Comparison of ENCODE assay signal across 23 cellular contexts in genomic region chr22:20951932-20952380, GRCh38. TPM values are rescaled to one million over a fixed set of nuclear protein-coding genes. Genes with fewer than 3 reads are reported as not detected.
A peak's percentile ranks its signal among the peaks of the same experiment; 100 is the strongest.
DNase-seq lines count a peak whose midpoint lies in the region; ATAC-seq, FAIRE-seq and TF ChIP-seq lines count a peak whose summit lies in the region.
"Had no signal": no experiment of that assay in that cellular context is flagged by ENCODE, and none has a peak within 500 bp of the region (broad histone marks: within the 10 kb centered on the region; RNA-seq: fewer than 3 reads in every experiment).

No MANE protein-coding gene starts in this region.

- peaks cover 78% of the 10 kb centered on the region for H4K20me1 ChIP-seq in K562 (replicated peaks; ENCODE audit: control insufficient read depth, insufficient read depth, low read length)

- peaks cover 16% of the 10 kb centered on the region for H3K36me3 Mint-ChIP-seq in progenitor cell of endocrine pancreas (ENCODE audit: insufficient read depth)

- no peak for TF ChIP-seq EP300 in K562 (IDR thresholded peaks at IDR 0.05; ENCODE audit: low read length)

- TF ChIP-seq POLR2A in K562 (conservative IDR thresholded peaks at IDR 0.05), result peak; percentile 29; the same call in 1 of the 2 replicates

- H3K79me2 ChIP-seq in K562 (ENCODE audit: control insufficient read depth, insufficient read depth, low read length), result peaks cover 62% of the 10 kb centered on the region

- peaks cover 3% of the 10 kb centered on the region for H3K27me3 Mint-ChIP-seq in progenitor cell of endocrine pancreas
- peaks cover 10% of the 10 kb centered on the region for H3K27me3 Mint-ChIP-seq in stimulated activated naive CD8-positive, alpha-beta T cell treated with anti-CD3 and anti-CD28 coated beads, Interleukin-15, amount 100 ng/mL, for 72 hours
- H3K27me3 Mint-ChIP-seq: activated B cell treated with CpG ODN at 0.5 μM for 24 hours had no signal

- no TSS peak for BruUV-seq in K562 (replicated peaks; lab: Mats Ljungman, UMichigan)

- WGBS in K562 (ENCODE audit: insufficient coverage, low coverage, missing lambda C conversion rate), result 89% methylated on average over 8 of the region's 8 CpGs

- H3K36me3 ChIP-seq in K562 (ENCODE audit: control insufficient read depth, insufficient read depth, low read length) (peaks cover 74% of the 10 kb centered on the region), SJCRH30 (peaks cover 53% of the 10 kb centered on the region)

- DNase-seq in K562 (ENCODE audit: extremely low read depth in 1 of 4, low spot score in 3 of 4), result no peak
- DNase-seq in left lobe of liver (ENCODE audit: low spot score), result peak; percentile 83
- no peak for DNase-seq in progenitor cell of endocrine pancreas (ENCODE audit: low spot score, unreplicated experiment)
- DNase-seq in NCI-H2227 treated with DMSO at 0.1 percent for 48 hours (lab: John Stamatoyannopoulos, UW), result no peak
- DNase-seq in SJCRH30, result no peak
- no peak for DNase-seq in CD1c-positive myeloid dendritic cell (ENCODE audit: extremely low spot score)
- no peak for DNase-seq in stimulated activated naive CD8-positive, alpha-beta T cell treated with anti-CD3 and anti-CD28 coated beads, Interleukin-15, amount 100 ng/mL, for 72 hours
- DNase-seq: activated B cell treated with CpG ODN at 0.5 μM for 24 hours; activated CD8-positive, alpha-beta T cell treated with anti-CD3 and anti-CD28 coated beads, Interleukin-2, amount 10 ng/mL, durations not matched to agents 7 days and 5 days; activated naive CD4-positive, alpha-beta T cell; activated T-cell treated with anti-CD3 and anti-CD28 coated beads, Interleukin-2, amount 50 U/mL, for 4 hours; amniotic stem cell; erythroblast; foreskin keratinocyte; hippocampal formation; KBM-7; NCI-H1436 treated with DMSO at 0.1 percent for 48 hours; NCI-H2171; right cardiac atrium; T-helper 9 cell had no signal

- no peak overlapping the region for H3K4me3 ChIP-seq in K562
- no peak overlapping the region for H3K4me3 ChIP-seq in SJCRH30
- H3K4me3 ChIP-seq: lung had no signal

- TF ChIP-seq CTCF in K562 (IDR thresholded peaks at IDR 0.05 in 2 of 3, conservative IDR thresholded peaks at IDR 0.05 in 1 of 3; ENCODE audit: insufficient read depth in 2 of 3, low read depth in 1 of 3, low read length in 3 of 3), result no peak; a peak in 1 of 6 replicates
- peak; percentile 27 for TF ChIP-seq CTCF in progenitor cell of endocrine pancreas (IDR thresholded peaks at IDR 0.05; ENCODE audit: unreplicated experiment)

- peaks cover 56% of the 10 kb centered on the region for H3K4me1 Mint-ChIP-seq in progenitor cell of endocrine pancreas (ENCODE audit: low read depth)
- peaks cover 44% of the 10 kb centered on the region for H3K4me1 Mint-ChIP-seq in stimulated activated naive CD8-positive, alpha-beta T cell treated with anti-CD3 and anti-CD28 coated beads, Interleukin-15, amount 100 ng/mL, for 72 hours

- H2AFZ ChIP-seq in K562 (ENCODE audit: low read depth, low read length), result no peak overlapping the region

- in situ Hi-C loops in K562 (cut with MboI), result loop anchor here (25.0 kb wide), 1 partner anchor 185 kb away; no protein-coding TSS in a partner anchor

- H3K4me1 ChIP-seq in K562 (replicated peaks in 1 of 2; ENCODE audit: control insufficient read depth in 2 of 2, insufficient read depth in 2 of 2, low read length in 2 of 2) (peaks cover 0 to 17% of the 10 kb centered on the region in 2 experiments; a peak in 2 of 5 replicates), SJCRH30 (no peaks in the 10 kb centered on the region)

- 0 out of 4 replicates have a peak, but pooled peaks of 1 of the 2 experiments have one; percentile 3 for TF ChIP-seq RAD21 in K562 (CRISPR knock-in tag; conservative IDR thresholded peaks at IDR 0.05 in 1 of 2, IDR thresholded peaks at IDR 0.05 in 1 of 2)

- CTCF ChIA-PET in K562 (lab: Yijun Ruan, JAX; ENCODE audit: low intra/inter-chr PET ratio), result no interaction called here

- H3K27ac Mint-ChIP-seq in progenitor cell of endocrine pancreas, result peak overlapping the region; percentile 95
- no peak overlapping the region for H3K27ac Mint-ChIP-seq in stimulated activated naive CD8-positive, alpha-beta T cell treated with anti-CD3 and anti-CD28 coated beads, Interleukin-15, amount 100 ng/mL, for 72 hours
- H3K27ac Mint-ChIP-seq: activated B cell treated with CpG ODN at 0.5 μM for 24 hours; activated CD8-positive, alpha-beta T cell treated with anti-CD3 and anti-CD28 coated beads, Interleukin-2, amount 10 ng/mL, durations not matched to agents 7 days and 5 days had no signal

- no peak overlapping the region for H3K4me3 Mint-ChIP-seq in progenitor cell of endocrine pancreas (ENCODE audit: low read depth)
- no peak overlapping the region for H3K4me3 Mint-ChIP-seq in stimulated activated naive CD8-positive, alpha-beta T cell treated with anti-CD3 and anti-CD28 coated beads, Interleukin-15, amount 100 ng/mL, for 72 hours
- H3K4me3 Mint-ChIP-seq: activated B cell treated with CpG ODN at 0.5 μM for 24 hours; activated CD8-positive, alpha-beta T cell treated with anti-CD3 and anti-CD28 coated beads, Interleukin-2, amount 10 ng/mL, durations not matched to agents 7 days and 5 days; activated T-cell treated with anti-CD3 and anti-CD28 coated beads, Interleukin-2, amount 50 U/mL, for 4 hours had no signal

- intact Hi-C loops in K562 (cut with micrococcal nuclease), result no loop called here

- peak; percentile 8 for ATAC-seq in K562
- peak; percentile 65 for ATAC-seq in left lobe of liver
- no peak for ATAC-seq in stimulated activated naive CD8-positive, alpha-beta T cell treated with anti-CD3 and anti-CD28 coated beads, Interleukin-15, amount 100 ng/mL, for 72 hours
- ATAC-seq: activated CD8-positive, alpha-beta T cell treated with anti-CD3 and anti-CD28 coated beads, Interleukin-2, amount 10 ng/mL, durations not matched to agents 7 days and 5 days; activated T-cell treated with anti-CD3 and anti-CD28 coated beads, Interleukin-2, amount 50 U/mL, for 4 hours; foreskin keratinocyte; right cardiac atrium had no signal

- peak; percentile 77 for FAIRE-seq in G401.6 (lab: Jason Lieb, UNC)
- no peak for FAIRE-seq in K562 (lab: Jason Lieb, UNC)

- H3K27ac ChIP-seq in K562 (ENCODE audit: extremely low read depth, low read depth, low read length) (no peak overlapping the region), SJCRH30 (no peak overlapping the region)
- H3K27ac ChIP-seq: foreskin keratinocyte had no signal

- POLR2A ChIA-PET in K562 (lab: Yijun Ruan, JAX), result interaction anchor here (0.6 to 64.4 kb wide), 11 partner anchors 9 to 154 kb away, joined by 3 to 1556 read pairs (median 18); partner anchors contain the start of genes AIFM3, CRKL and LZTR1

- H3K9ac ChIP-seq in K562 (ENCODE audit: insufficient read depth in 1 of 2, low read depth in 2 of 2, low read length in 2 of 2), result peak overlapping the region in 1 of 2 experiments; percentile 9; a peak in 1 of 4 replicates

- H3K4me2 ChIP-seq in K562 (ENCODE audit: insufficient read depth, low read length), result no peak overlapping the region

- no peaks in the 10 kb centered on the region for H3K9me3 Mint-ChIP-seq in progenitor cell of endocrine pancreas (ENCODE audit: low read depth)
- no peaks in the 10 kb centered on the region for H3K9me3 Mint-ChIP-seq in stimulated activated naive CD8-positive, alpha-beta T cell treated with anti-CD3 and anti-CD28 coated beads, Interleukin-15, amount 100 ng/mL, for 72 hours
- H3K9me3 Mint-ChIP-seq: activated B cell treated with CpG ODN at 0.5 μM for 24 hours; activated T-cell treated with anti-CD3 and anti-CD28 coated beads, Interleukin-2, amount 50 U/mL, for 4 hours had no signal

- H3K27me3 ChIP-seq in K562 (ENCODE audit: control insufficient read depth in 2 of 2, insufficient read depth in 2 of 2, low read length in 2 of 2) (no peaks in the 10 kb centered on the region), SJCRH30 (no peaks in the 10 kb centered on the region)
- H3K27me3 ChIP-seq: foreskin keratinocyte had no signal

- no peaks in the 10 kb centered on the region for H3K9me3 ChIP-seq in K562 (replicated peaks; ENCODE audit: control insufficient read depth, insufficient read depth, low read depth, low read length)
- no peaks in the 10 kb centered on the region for H3K9me3 ChIP-seq in SJCRH30 (replicated peaks)

- H3K9me1 ChIP-seq in K562 (ENCODE audit: control insufficient read depth, insufficient read depth, low read length), result peaks cover 8% of the 10 kb centered on the region

RNA-seq across cellular contexts. Expression of gene AIFM3, which starts 15.1 kb away (rescaled TPM):
- 0.14 and 1.4 TPM in 2 replicates for total RNA-seq in K562 (2011; cell fraction: chromatin; rRNA removed; ENCODE audit: low replicate concordance)
- total RNA-seq in K562 (2011; cell fraction: nucleolus; rRNA removed), result 0.33 and 1.2 TPM in 2 replicates
- total RNA-seq in K562 (2011; cell fraction: nucleoplasm; rRNA removed), result 0.53 and 0.81 TPM in 2 replicates
- total RNA-seq in K562 (2014; rRNA removed) (0.14 TPM in 1 of 2 replicates, not detected in the other), K562 (2014; rRNA removed; fragmentation: Illumina TruSeq; extraction: Trizol) (0.10 TPM in 1 of 2 replicates, not detected in the other), K562 (2015; rRNA removed; fragmentation: Illumina TruSeq; extraction: Trizol) (0.07 TPM in 1 of 2 replicates, not detected in the other), K562 (2021) (0.20 and 0.56 TPM in 2 replicates), left lobe of liver (1.3 TPM), progenitor cell of endocrine pancreas (1.8 and 2.3 TPM in 2 replicates)
- polyA plus RNA-seq in K562 (2011; rRNA removed) (0.04 and 0.08 TPM in 2 replicates), K562 (2014; fragmentation: Illumina TruSeq; extraction: Trizol) (0.06 TPM in 1 of 2 replicates, not detected in the other), K562 (2014; fragmentation: Nextera tagmentation; extraction: Ambion mirVana) (under 1 TPM; 0.03 to 0.06 TPM), K562 (2014; rRNA removed) (0.15 TPM in 1 of 2 replicates, not detected in the other)
- 0.06 TPM in 1 of 2 replicates, not detected in the other for polyA plus RNA-seq in K562 (2011; cell fraction: cytosol; rRNA removed)
- polyA plus RNA-seq in K562 (2011; cell fraction: nucleus; rRNA removed), result 0.80 and 0.87 TPM in 2 replicates
- polyA plus RNA-seq in K562 (2012), result 0.27 and 0.50 TPM in 2 replicates
- 0.06 TPM in 1 of 2 replicates, not detected in the other for polyA minus RNA-seq in K562 (2011; rRNA and poly(A)+ RNA removed)
- polyA minus RNA-seq in K562 (2011; cell fraction: cytosol; rRNA and poly(A)+ RNA removed), result not detected in 2 replicates
- polyA minus RNA-seq in K562 (2011; cell fraction: nucleus; rRNA and poly(A)+ RNA removed), result 0.27 and 0.44 TPM in 2 replicates
- total RNA-seq in SJCRH30 (2014; rRNA removed; shearing (Covaris generic)), result 0.20 TPM in 1 of 2 replicates, not detected in the other
- total RNA-seq: H4 had no signal

RNA-seq across cellular contexts. Expression of gene LZTR1, which starts 30.1 kb away (rescaled TPM):
- total RNA-seq in K562 (2011; cell fraction: chromatin; rRNA removed; ENCODE audit: low replicate concordance), result 338 and 754 TPM in 2 replicates
- total RNA-seq in K562 (2011; cell fraction: nucleolus; rRNA removed), result 395 and 404 TPM in 2 replicates
- 258 and 287 TPM in 2 replicates for total RNA-seq in K562 (2011; cell fraction: nucleoplasm; rRNA removed)
- total RNA-seq in K562 (2014; rRNA removed) (87.2 and 120 TPM in 2 replicates), K562 (2014; rRNA removed; fragmentation: Illumina TruSeq; extraction: Trizol) (46.4 and 63.0 TPM in 2 replicates), K562 (2015; rRNA removed; fragmentation: Illumina TruSeq; extraction: Trizol) (51.3 and 53.2 TPM in 2 replicates), K562 (2021) (132 and 135 TPM in 2 replicates), left lobe of liver (36.7 TPM), progenitor cell of endocrine pancreas (91.6 and 93.8 TPM in 2 replicates)
- polyA plus RNA-seq in K562 (2011; rRNA removed) (63.0 and 88.5 TPM in 2 replicates), K562 (2014; fragmentation: Illumina TruSeq; extraction: Trizol) (74.3 and 89.8 TPM in 2 replicates), K562 (2014; fragmentation: Nextera tagmentation; extraction: Ambion mirVana) (1 to 10 TPM; 2.2 to 3.1 TPM), K562 (2014; rRNA removed) (115 and 129 TPM in 2 replicates)
- polyA plus RNA-seq in K562 (2011; cell fraction: cytosol; rRNA removed), result 50.8 and 68.8 TPM in 2 replicates
- polyA plus RNA-seq in K562 (2011; cell fraction: nucleus; rRNA removed), result 703 and 913 TPM in 2 replicates
- 80.6 and 93.5 TPM in 2 replicates for polyA plus RNA-seq in K562 (2012)
- 64.5 and 72.9 TPM in 2 replicates for polyA minus RNA-seq in K562 (2011; rRNA and poly(A)+ RNA removed)
- polyA minus RNA-seq in K562 (2011; cell fraction: cytosol; rRNA and poly(A)+ RNA removed), result 41.9 and 49.7 TPM in 2 replicates
- 188 and 205 TPM in 2 replicates for polyA minus RNA-seq in K562 (2011; cell fraction: nucleus; rRNA and poly(A)+ RNA removed)
- total RNA-seq in SJCRH30 (2014; rRNA removed; shearing (Covaris generic)), result 24.5 and 39.9 TPM in 2 replicates

RNA-seq across cellular contexts. Expression of gene CRKL, which starts 34.7 kb away (rescaled TPM):
- 251 and 271 TPM in 2 replicates for total RNA-seq in K562 (2011; cell fraction: chromatin; rRNA removed; ENCODE audit: low replicate concordance)
- 179 and 190 TPM in 2 replicates for total RNA-seq in K562 (2011; cell fraction: nucleolus; rRNA removed)
- total RNA-seq in K562 (2011; cell fraction: nucleoplasm; rRNA removed), result 236 and 257 TPM in 2 replicates
- total RNA-seq in K562 (2014; rRNA removed) (105 and 144 TPM in 2 replicates), K562 (2014; rRNA removed; fragmentation: Illumina TruSeq; extraction: Trizol) (138 and 141 TPM in 2 replicates), K562 (2015; rRNA removed; fragmentation: Illumina TruSeq; extraction: Trizol) (124 and 128 TPM in 2 replicates), K562 (2021) (263 and 267 TPM in 2 replicates), left lobe of liver (41.4 TPM), progenitor cell of endocrine pancreas (81.4 and 86.3 TPM in 2 replicates)
- polyA plus RNA-seq in K562 (2011; rRNA removed) (135 and 196 TPM in 2 replicates), K562 (2014; fragmentation: Illumina TruSeq; extraction: Trizol) (144 and 156 TPM in 2 replicates), K562 (2014; fragmentation: Nextera tagmentation; extraction: Ambion mirVana) (100 to 1,000 TPM; 100 to 105 TPM), K562 (2014; rRNA removed) (114 and 124 TPM in 2 replicates)
- polyA plus RNA-seq in K562 (2011; cell fraction: cytosol; rRNA removed), result 111 and 189 TPM in 2 replicates
- 90.3 and 116 TPM in 2 replicates for polyA plus RNA-seq in K562 (2011; cell fraction: nucleus; rRNA removed)
- polyA plus RNA-seq in K562 (2012), result 90.4 and 122 TPM in 2 replicates
- 219 and 267 TPM in 2 replicates for polyA minus RNA-seq in K562 (2011; rRNA and poly(A)+ RNA removed)
- 166 and 232 TPM in 2 replicates for polyA minus RNA-seq in K562 (2011; cell fraction: cytosol; rRNA and poly(A)+ RNA removed)
- 39.9 and 84.6 TPM in 2 replicates for polyA minus RNA-seq in K562 (2011; cell fraction: nucleus; rRNA and poly(A)+ RNA removed)
- 81.7 and 85.6 TPM in 2 replicates for total RNA-seq in SJCRH30 (2014; rRNA removed; shearing (Covaris generic))

RNA-seq across cellular contexts. Expression of gene THAP7, which starts 50.0 kb away (rescaled TPM):
- total RNA-seq in K562 (2011; cell fraction: chromatin; rRNA removed; ENCODE audit: low replicate concordance), result 90.2 and 332 TPM in 2 replicates
- total RNA-seq in K562 (2011; cell fraction: nucleolus; rRNA removed), result 398 and 463 TPM in 2 replicates
- total RNA-seq in K562 (2011; cell fraction: nucleoplasm; rRNA removed), result 158 and 211 TPM in 2 replicates
- total RNA-seq in K562 (2014; rRNA removed), result 245 and 323 TPM in 2 replicates
- total RNA-seq in K562 (2014; rRNA removed; fragmentation: Illumina TruSeq; extraction: Trizol), result 32.0 and 35.6 TPM in 2 replicates
- 120 and 129 TPM in 2 replicates for total RNA-seq in K562 (2015; rRNA removed; fragmentation: Illumina TruSeq; extraction: Trizol)
- total RNA-seq in K562 (2021), result 169 and 183 TPM in 2 replicates
- 75.4 and 94.6 TPM in 2 replicates for polyA plus RNA-seq in K562 (2011; rRNA removed)
- 137 and 308 TPM in 2 replicates for polyA plus RNA-seq in K562 (2011; cell fraction: cytosol; rRNA removed)
- 202 and 335 TPM in 2 replicates for polyA plus RNA-seq in K562 (2011; cell fraction: nucleus; rRNA removed)
- polyA plus RNA-seq in K562 (2012), result 114 and 118 TPM in 2 replicates
- 84.1 and 121 TPM in 2 replicates for polyA plus RNA-seq in K562 (2014; fragmentation: Illumina TruSeq; extraction: Trizol)
- polyA plus RNA-seq in K562 (2014; fragmentation: Nextera tagmentation; extraction: Ambion mirVana), result 10 to 100 TPM in 1 of 2 experiments, 1 to 10 TPM in 1; 7.9 to 33.1 TPM
- polyA plus RNA-seq in K562 (2014; rRNA removed), result 263 and 266 TPM in 2 replicates
- 39.0 and 48.5 TPM in 2 replicates for polyA minus RNA-seq in K562 (2011; rRNA and poly(A)+ RNA removed)
- 53.5 and 55.4 TPM in 2 replicates for polyA minus RNA-seq in K562 (2011; cell fraction: cytosol; rRNA and poly(A)+ RNA removed)
- polyA minus RNA-seq in K562 (2011; cell fraction: nucleus; rRNA and poly(A)+ RNA removed), result 261 and 385 TPM in 2 replicates
- 16.9 TPM for total RNA-seq in left lobe of liver
- total RNA-seq in progenitor cell of endocrine pancreas, result 17.6 and 20.2 TPM in 2 replicates
- total RNA-seq in SJCRH30 (2014; rRNA removed; shearing (Covaris generic)), result 42.1 and 47.8 TPM in 2 replicates
